ENCODE assay signal across 1 cellular context in the genomic region with DNA sequence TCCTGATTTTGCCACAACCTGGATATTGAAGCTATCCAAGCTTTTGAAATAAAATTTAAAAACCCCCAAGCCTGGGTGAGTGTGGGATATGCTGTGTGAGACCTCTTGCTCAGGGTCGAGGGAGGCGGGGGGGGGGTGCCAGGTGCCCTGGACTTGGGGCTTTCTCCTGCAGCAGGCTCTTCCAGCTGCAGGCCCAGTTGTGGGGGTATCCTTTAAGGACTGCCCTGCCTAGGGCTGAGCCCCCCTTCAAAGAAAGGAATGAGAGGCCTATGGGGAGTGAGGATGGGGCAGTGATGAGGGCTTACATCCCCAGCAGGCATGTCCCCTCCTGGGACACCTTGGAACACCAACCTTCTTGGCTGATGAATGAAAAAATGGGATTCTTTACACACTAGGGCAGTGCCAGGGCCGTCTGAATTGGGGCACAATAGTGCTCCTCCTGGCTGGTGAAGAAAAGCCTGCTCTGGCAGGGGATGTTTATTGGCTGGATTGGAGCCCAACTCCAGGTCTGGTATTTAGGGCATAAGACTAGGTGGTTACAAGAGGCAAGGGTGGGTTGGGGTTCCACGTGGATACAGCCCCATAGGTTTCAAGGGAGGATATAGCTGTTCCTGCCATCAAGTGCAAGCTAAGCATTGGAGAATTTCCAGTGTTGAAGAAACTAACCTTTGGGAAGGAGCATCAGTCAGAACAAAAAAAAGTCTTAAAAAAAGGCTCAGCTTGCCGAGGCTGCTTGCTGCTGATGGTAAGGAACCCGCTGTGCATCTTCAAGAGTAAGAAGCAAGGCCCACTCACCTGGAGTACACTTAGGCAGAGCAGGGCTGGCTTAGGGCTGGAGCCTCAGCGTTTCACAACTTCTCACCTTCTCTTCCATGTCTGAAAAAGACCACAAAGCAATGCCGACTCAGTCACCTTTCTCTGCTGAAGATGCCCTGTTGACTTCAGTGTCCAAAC.
A peak's percentile ranks its signal among the peaks of the same experiment; 100 is the strongest.
TF ChIP-seq lines count a peak whose summit lies in the region.

No MANE protein-coding gene starts in this region.

TF ChIP-seq in GM12878, 131 proteins besides CTCF, POLR2A, EP300 and RAD21:
- TF ChIP-seq CUX1 (IDR thresholded peaks at IDR 0.05; ENCODE audit: insufficient replicate concordance, low read depth, low read length), result no peak
- TF ChIP-seq PML (IDR thresholded peaks at IDR 0.05; ENCODE audit: low read length), result 0 out of 2 replicates have a peak, but pooled peaks have one; percentile 1
- peak; percentile 64; the same call in 1 of the 2 replicates for TF ChIP-seq SMAD5 (IDR thresholded peaks at IDR 0.05; ENCODE audit: low read depth)
- 0 out of 2 replicates have a peak, but pooled peaks have one; percentile 21 for TF ChIP-seq POLR2AphosphoS2 (IDR thresholded peaks at IDR 0.05; ENCODE audit: low read depth, low read length)
- TF ChIP-seq ZZZ3 (IDR thresholded peaks at IDR 0.05; ENCODE audit: control insufficient read depth, insufficient read length, low read depth), result no peak
- no peak for TF ChIP-seq CBX5 (IDR thresholded peaks at IDR 0.05; ENCODE audit: low read depth)
- peak; percentile 11 for TF ChIP-seq BCL3 (IDR thresholded peaks at IDR 0.05; ENCODE audit: borderline replicate concordance, insufficient read depth, low read depth, low read length, poor library complexity, severe bottlenecking)
- 0 out of 2 replicates have a peak, but pooled peaks have one; percentile 18 for TF ChIP-seq NFIC (IDR thresholded peaks at IDR 0.05; ENCODE audit: low read depth, low read length)
